ENCODE assay signal across 14 cellular contexts in the genomic region with DNA sequence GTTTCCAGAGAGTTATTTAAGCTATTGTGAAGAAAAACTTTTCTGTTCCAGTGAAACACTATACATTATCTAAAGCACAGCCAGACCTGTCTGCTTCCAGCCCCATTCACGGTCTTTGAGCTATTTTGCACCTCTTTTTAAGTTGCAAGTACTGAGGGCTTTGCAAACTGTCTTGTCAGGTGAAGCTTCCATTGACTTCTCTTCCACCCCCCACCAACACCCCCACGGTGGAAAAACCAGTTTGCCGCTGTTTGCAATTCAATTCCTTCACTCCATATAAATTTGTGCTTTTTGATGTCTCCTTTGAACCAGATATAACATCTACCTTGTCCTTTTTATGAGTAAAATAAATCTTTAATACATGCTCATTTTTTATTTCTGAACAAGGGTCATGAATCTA. TPM values are rescaled to one million over a fixed set of nuclear protein-coding genes. Genes with fewer than 3 reads are reported as not detected.
DNase-seq lines count a peak whose midpoint lies in the region; ATAC-seq and TF ChIP-seq lines count a peak whose summit lies in the region.
"Had no signal": no experiment of that assay in that cellular context is flagged by ENCODE, and none has a peak within 500 bp of the region (broad histone marks: within the 10 kb centered on the region; RNA-seq: fewer than 3 reads in every experiment).

No MANE protein-coding gene starts in this region.

- peaks cover 13% of the 10 kb centered on the region for H3K4me1 Mint-ChIP-seq in activated naive CD4-positive, alpha-beta T cell treated with anti-CD3 and anti-CD28 coated beads for 36 hours (ENCODE audit: low read depth)
- H3K4me1 Mint-ChIP-seq in WTC11 (peaks cover 68% of the 10 kb centered on the region), immature natural killer cell (peaks cover 15% of the 10 kb centered on the region in 2 donors)
- H3K4me1 Mint-ChIP-seq in stimulated activated effector memory CD8-positive, alpha-beta T cell treated with anti-CD3 and anti-CD28 coated beads, Interleukin-12 subunit alpha, Interleukin-12 subunit beta, amount 100 ng/mL, for 72 hours = no peaks in the 10 kb centered on the region

- POLR2A ChIA-PET in WTC11 (lab: Charles Lee) = interaction anchor here (0.7 to 3.4 kb wide), 5 partner anchors 11 to 54 kb away, joined by 3 to 15 read pairs (median 4); partner anchors contain the start of gene NCL

- H3K27ac Mint-ChIP-seq in activated naive CD4-positive, alpha-beta T cell treated with anti-CD3 and anti-CD28 coated beads for 36 hours = no peak overlapping the region
- H3K27ac Mint-ChIP-seq in WTC11 = peak overlapping the region; percentile 99
- peak overlapping the region in 3 of 6 donors; percentile 23 to 80 (median 76) for H3K27ac Mint-ChIP-seq in immature natural killer cell
- H3K27ac Mint-ChIP-seq in stimulated activated effector memory CD8-positive, alpha-beta T cell treated with anti-CD3 and anti-CD28 coated beads, Interleukin-12 subunit alpha, Interleukin-12 subunit beta, amount 100 ng/mL, for 72 hours = no peak overlapping the region

- no peak for TF ChIP-seq CTCF in WTC11 (IDR thresholded peaks at IDR 0.05)

- peaks cover 2% of the 10 kb centered on the region for H3K36me3 Mint-ChIP-seq in activated naive CD4-positive, alpha-beta T cell treated with anti-CD3 and anti-CD28 coated beads for 36 hours (ENCODE audit: low read depth)
- H3K36me3 Mint-ChIP-seq in WTC11 = peaks cover 24% of the 10 kb centered on the region
- peaks cover 3 to 5% (median 3%) of the 10 kb centered on the region in 3 donors for H3K36me3 Mint-ChIP-seq in immature natural killer cell
- no peaks in the 10 kb centered on the region for H3K36me3 Mint-ChIP-seq in stimulated activated effector memory CD8-positive, alpha-beta T cell treated with anti-CD3 and anti-CD28 coated beads, Interleukin-12 subunit alpha, Interleukin-12 subunit beta, amount 100 ng/mL, for 72 hours

- peaks cover 8% of the 10 kb centered on the region for H3K9me3 Mint-ChIP-seq in activated naive CD4-positive, alpha-beta T cell treated with anti-CD3 and anti-CD28 coated beads for 36 hours
- peaks cover 17% of the 10 kb centered on the region for H3K9me3 Mint-ChIP-seq in WTC11
- H3K9me3 Mint-ChIP-seq in immature natural killer cell = peaks cover 0 to 13% (median 5%) of the 10 kb centered on the region in 6 donors
- H3K9me3 Mint-ChIP-seq in stimulated activated effector memory CD8-positive, alpha-beta T cell treated with anti-CD3 and anti-CD28 coated beads, Interleukin-12 subunit alpha, Interleukin-12 subunit beta, amount 100 ng/mL, for 72 hours = peaks cover 5% of the 10 kb centered on the region

- intact Hi-C loops in activated naive CD4-positive, alpha-beta T cell treated with anti-CD3 and anti-CD28 coated beads for 36 hours (cut with micrococcal nuclease) = loop anchor here (5.0 kb wide), 2 partner anchors 114 to 146 kb away; no protein-coding TSS in a partner anchor

- H3K27me3 Mint-ChIP-seq in activated naive CD4-positive, alpha-beta T cell treated with anti-CD3 and anti-CD28 coated beads for 36 hours (ENCODE audit: low read depth) = peaks cover 33% of the 10 kb centered on the region
- H3K27me3 Mint-ChIP-seq in WTC11 (ENCODE audit: low read depth) (no peaks in the 10 kb centered on the region), immature natural killer cell (ENCODE audit: low read depth in 3 of 3) (peaks cover 4 to 9% (median 6%) of the 10 kb centered on the region in 3 donors)

- no peak for DNase-seq in activated naive CD4-positive, alpha-beta T cell treated with anti-CD3 and anti-CD28 coated beads for 36 hours
- no peak for DNase-seq in activated naive CD4-positive, alpha-beta T cell treated with Interleukin-2 at 50 U/mL for 16 hours
- DNase-seq in WTC11 (ENCODE audit: low spot score) (no peak), immature natural killer cell (no peak), DMS114 treated with DMSO at 0.1 percent for 48 hours (lab: John Stamatoyannopoulos, UW; ENCODE audit: unreplicated experiment) (no peak), NCI-H1092 (lab: John Stamatoyannopoulos, UW) (no peak)
- DNase-seq in stimulated activated effector memory CD8-positive, alpha-beta T cell treated with anti-CD3 and anti-CD28 coated beads, Interleukin-12 subunit alpha, Interleukin-12 subunit beta, amount 100 ng/mL, for 72 hours (ENCODE audit: low spot score in 2 of 2) = no peak
- no peak for DNase-seq in stimulated activated CD4-positive, alpha-beta T cell treated with anti-CD3 and anti-CD28 coated beads, Interleukin-4, amount 100 ng/mL, for 24 hours
- DNase-seq: activated T-cell treated with anti-CD3 and anti-CD28 coated beads for 4 hours; NCI-H1930; occipital lobe; SIG-M5; stimulated activated CD8-positive, alpha-beta memory T cell treated with anti-CD3 and anti-CD28 coated beads, Interleukin-4, amount 100 ng/mL, for 48 hours had no signal

- peak overlapping the region; percentile 45 for H3K4me3 Mint-ChIP-seq in activated naive CD4-positive, alpha-beta T cell treated with anti-CD3 and anti-CD28 coated beads for 36 hours
- H3K4me3 Mint-ChIP-seq in WTC11 (peak overlapping the region; percentile 69), immature natural killer cell (peak overlapping the region; percentile 63 to 83 (median 76))
- peak overlapping the region; percentile 28 for H3K4me3 Mint-ChIP-seq in stimulated activated effector memory CD8-positive, alpha-beta T cell treated with anti-CD3 and anti-CD28 coated beads, Interleukin-12 subunit alpha, Interleukin-12 subunit beta, amount 100 ng/mL, for 72 hours

- ATAC-seq in WTC11 = no peak
- no peak for ATAC-seq in stimulated activated effector memory CD8-positive, alpha-beta T cell treated with anti-CD3 and anti-CD28 coated beads, Interleukin-12 subunit alpha, Interleukin-12 subunit beta, amount 100 ng/mL, for 72 hours

- CTCF ChIA-PET in activated naive CD4-positive, alpha-beta T cell treated with anti-CD3 and anti-CD28 coated beads for 36 hours (lab: Charles Lee) = interaction anchor here (0.7 to 1.7 kb wide), 6 partner anchors 17 to 309 kb away, joined by 3 to 5 read pairs (median 4); no protein-coding TSS in a partner anchor
- CTCF ChIA-PET in WTC11 (lab: Charles Lee) = interaction anchor here (0.8 to 5.8 kb wide), 15 partner anchors 9 to 191 kb away, joined by 3 to 58 read pairs (median 4); partner anchors contain the start of genes B3GNT7 and NCL

TF ChIP-seq in WTC11, 78 proteins besides CTCF, POLR2A, EP300 and RAD21 (continues in another document):
- TF ChIP-seq FOXK1 (CRISPR knock-in tag; IDR thresholded peaks at IDR 0.05) (no peak), NFYB (CRISPR knock-in tag; conservative IDR thresholded peaks at IDR 0.05; ENCODE audit: low read depth) (no peak), ZNF671 (CRISPR knock-in tag; IDR thresholded peaks at IDR 0.05) (no peak), PRDM15 (CRISPR knock-in tag; IDR thresholded peaks at IDR 0.05) (no peak), ZNF281 (CRISPR knock-in tag; IDR thresholded peaks at IDR 0.05) (no peak), ELF4 (CRISPR knock-in tag; IDR thresholded peaks at IDR 0.05; ENCODE audit: low read depth) (no peak), NFE2L1 (CRISPR knock-in tag; IDR thresholded peaks at IDR 0.05) (no peak)

RNA-seq across cellular contexts. Expression of gene B3GNT7, which starts 15.7 kb away (rescaled TPM):
- total RNA-seq in activated naive CD4-positive, alpha-beta T cell treated with anti-CD3 and anti-CD28 coated beads for 36 hours = not detected
- total RNA-seq in WTC11 (2021) = 151 to 197 TPM (median 194 TPM) in 3 replicates
- 1 to 10 TPM; 5.8 to 8.9 (median 7.8) TPM for polyA plus RNA-seq in immature natural killer cell
- total RNA-seq: LHCN-M2 had no signal

RNA-seq across cellular contexts. Expression of gene NCL, which starts 53.0 kb away (rescaled TPM):
- total RNA-seq in activated naive CD4-positive, alpha-beta T cell treated with anti-CD3 and anti-CD28 coated beads for 36 hours = 100 to 1,000 TPM; 908 to 911 TPM
- total RNA-seq in WTC11 (2021) = 944 to 1,223 TPM (median 1,004 TPM) in 3 replicates
- polyA plus RNA-seq in immature natural killer cell = 100 to 1,000 TPM; 110 to 602 (median 239) TPM

Comparison
In these comparisons a context has a peak if more than half of its experiments do, and no peak if none do; other contexts are left out.
1. RNA of gene B3GNT7, which starts 15.7 kb away (total RNA-seq): 151 to 197 TPM in WTC11; not detected in activated naive CD4-positive, alpha-beta T cell treated with anti-CD3 and anti-CD28 coated beads for 36 hours; every median in the first group is over 100 times any median in the second.
2. Peak in every context shown above with its lines, with median percentiles within 50 percentile points of each other: H3K4me3 Mint-ChIP-seq.